Comparison of ENCODE assay signal across 26 cellular contexts in the genomic region with DNA sequence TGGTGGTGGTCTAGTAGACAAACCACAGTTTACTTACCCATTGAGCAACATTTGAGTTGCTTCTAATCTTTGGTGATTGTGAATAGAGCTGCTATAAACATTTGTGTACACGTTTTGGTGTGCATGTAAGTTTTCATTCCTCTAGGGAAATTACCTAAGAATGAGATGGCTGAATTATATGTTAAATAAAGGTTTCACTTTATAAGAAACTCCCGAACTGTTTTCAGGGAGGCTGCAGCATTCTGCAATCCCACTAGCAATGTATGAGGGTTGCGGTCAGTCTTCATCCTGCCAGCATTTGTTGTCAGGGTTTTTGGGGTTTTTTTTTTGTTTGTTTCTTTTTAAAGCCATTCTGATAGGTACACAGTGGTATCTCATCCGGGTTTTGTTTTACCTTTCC.
"Had no signal": no experiment of that assay in that cellular context is flagged by ENCODE, and none has a peak within 500 bp of the region (broad histone marks: within the 10 kb centered on the region; RNA-seq: fewer than 3 reads in every experiment).

No MANE protein-coding gene starts in this region.

- DNase-seq: activated CD4-positive, alpha-beta memory T cell treated with anti-CD3 and anti-CD28 coated beads for 36 hours; activated CD4-positive, alpha-beta T cell treated with anti-CD3 and anti-CD28 coated beads, Interleukin-2, amount 10 ng/mL, durations not matched to agents 7 days and 5 days; activated CD4-positive, CD25-positive, alpha-beta regulatory T cell; activated CD8-positive, alpha-beta memory T cell treated with anti-CD3 and anti-CD28 coated beads for 24 hours; activated effector memory CD4-positive, alpha-beta T cell treated with anti-CD3 and anti-CD28 coated beads, Interleukin-2, amount 50 U/mL, for 16 hours; activated naive CD4-positive, alpha-beta T cell treated with Interleukin-2 at 50 U/mL for 16 hours; activated naive CD8-positive, alpha-beta T cell treated with anti-CD3 and anti-CD28 coated beads, Interleukin-2, amount 50 U/mL, for 24 hours; activated T-cell treated with anti-CD3 and anti-CD28 coated beads, Interleukin-2, amount 50 U/mL, for 4 hours; amniotic stem cell; body of pancreas; MG63; NCI-H1105 treated with DMSO at 0.1 percent for 48 hours; NCI-H1436 treated with DMSO at 0.1 percent for 48 hours; NCI-H187; NCI-H2081; NCI-H510A treated with DMSO at 0.1 percent for 48 hours; NCI-H69; OCI-M1; Right ventricle myocardium superior; RPMI8226; T-helper 1 cell had no signal

- H3K27ac ChIP-seq: ascending aorta, body of pancreas, KMS-11, VCaP had no signal

- H3K9ac ChIP-seq: KMS-11 had no signal

- H3K27me3 ChIP-seq: ascending aorta, body of pancreas had no signal

- ATAC-seq: activated naive CD4-positive, alpha-beta T cell treated with anti-CD3 and anti-CD28 coated beads, Interleukin-2, amount 50 U/mL, for 72 hours; activated T-cell treated with anti-CD3 and anti-CD28 coated beads, Interleukin-2, amount 50 U/mL, for 4 hours; body of pancreas; Panc1 had no signal

- H3K4me3 ChIP-seq: ascending aorta, body of pancreas, MG63 had no signal

- H3K36me3 ChIP-seq: ascending aorta, MG63 had no signal

- H3K9me3 ChIP-seq: ascending aorta, body of pancreas, MG63 had no signal

- H3K4me1 ChIP-seq: ascending aorta, body of pancreas had no signal

- H3K4me2 ChIP-seq: KMS-11 had no signal
